Comparison of ENCODE assay signal across 1 cellular context in genomic region chr17:18280239-18280638, GRCh38.
TF ChIP-seq lines count a peak whose summit lies in the region.

No MANE protein-coding gene starts in this region.

TF ChIP-seq in GM23338, 12 proteins besides CTCF, POLR2A, EP300 and RAD21:
- TF ChIP-seq ETS1 (IDR thresholded peaks at IDR 0.05) (no peak), EZH2phosphoT487 (IDR thresholded peaks at IDR 0.05; ENCODE audit: unreplicated experiment) (no peak), POLR2AphosphoS5 (IDR thresholded peaks at IDR 0.05; ENCODE audit: low read depth) (no peak), CREB1 (CRISPR knock-in tag; IDR thresholded peaks at IDR 0.05; ENCODE audit: low read depth) (no peak), ZNF114 (CRISPR knock-in tag; IDR thresholded peaks at IDR 0.05) (no peak), NANOG (IDR thresholded peaks at IDR 0.05; ENCODE audit: borderline replicate concordance) (no peak), STAT1 (IDR thresholded peaks at IDR 0.05; ENCODE audit: unreplicated experiment) (no peak), EZH2 (IDR thresholded peaks at IDR 0.05; ENCODE audit: low read depth, unreplicated experiment) (no peak), JUNB (IDR thresholded peaks at IDR 0.05; ENCODE audit: unreplicated experiment) (no peak), REST (IDR thresholded peaks at IDR 0.05; ENCODE audit: unreplicated experiment) (no peak), ZNF331 (CRISPR knock-in tag; IDR thresholded peaks at IDR 0.05; ENCODE audit: low read depth) (no peak), ZNF462 (CRISPR knock-in tag; IDR thresholded peaks at IDR 0.05) (no peak)
TF ChIP-seq in GM23338: peak in this region for 0.
